In the genomic region with DNA sequence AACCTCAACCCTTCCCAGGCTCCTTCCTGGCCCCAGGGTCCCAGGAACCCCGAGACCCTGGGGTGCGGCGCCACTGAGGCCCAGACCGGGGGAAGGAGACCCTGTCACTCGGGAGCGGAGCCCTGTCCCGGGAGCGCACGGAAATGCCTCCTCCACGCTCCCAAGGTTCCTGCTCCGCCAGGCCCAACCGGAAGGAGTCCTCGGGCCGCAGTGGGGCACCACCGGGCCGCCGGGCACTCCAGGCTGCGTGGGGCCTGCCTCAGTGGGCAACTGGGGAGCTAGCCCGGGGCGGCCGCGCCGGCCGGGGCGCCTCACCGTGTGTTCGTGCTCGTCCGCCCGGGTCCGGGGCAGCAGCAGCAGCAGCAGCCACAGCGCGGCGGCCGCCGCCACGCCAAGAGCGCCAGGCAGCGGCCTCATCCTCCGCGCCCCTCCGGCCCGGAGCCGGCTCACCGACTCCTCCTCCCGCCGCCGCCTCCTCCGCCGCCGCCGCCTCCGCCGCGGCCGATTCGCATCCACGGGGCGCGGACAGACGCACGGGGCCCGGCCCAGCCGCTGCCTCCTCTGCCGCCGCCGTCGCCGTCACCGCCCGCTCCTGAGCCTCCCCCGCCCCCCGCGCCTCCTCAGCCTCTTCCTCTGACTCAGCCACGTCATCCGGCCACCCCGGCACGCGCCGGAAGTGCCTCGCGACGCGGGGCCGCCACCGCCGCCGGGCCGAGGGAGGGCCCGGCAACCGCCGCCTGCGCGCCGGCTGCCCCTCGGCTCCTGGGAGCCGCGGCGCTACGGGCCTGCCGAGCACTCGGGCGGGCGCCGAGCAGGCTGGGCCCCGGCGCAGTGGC, we compare ENCODE assay signal across 1 cellular context.
A peak's percentile ranks its signal among the peaks of the same experiment; 100 is the strongest.
TF ChIP-seq lines count a peak whose summit lies in the region.

Gene TM9SF3, minus strand, starts transcription at position 594 of the 836 bp plus-strand sequence. Its CDS starts 177 bp downstream, at position 417.

TF ChIP-seq in HepG2, 621 proteins besides CTCF, POLR2A, EP300 and RAD21 (continued from another document and continues in another):
- TF ChIP-seq, protein P1, sequence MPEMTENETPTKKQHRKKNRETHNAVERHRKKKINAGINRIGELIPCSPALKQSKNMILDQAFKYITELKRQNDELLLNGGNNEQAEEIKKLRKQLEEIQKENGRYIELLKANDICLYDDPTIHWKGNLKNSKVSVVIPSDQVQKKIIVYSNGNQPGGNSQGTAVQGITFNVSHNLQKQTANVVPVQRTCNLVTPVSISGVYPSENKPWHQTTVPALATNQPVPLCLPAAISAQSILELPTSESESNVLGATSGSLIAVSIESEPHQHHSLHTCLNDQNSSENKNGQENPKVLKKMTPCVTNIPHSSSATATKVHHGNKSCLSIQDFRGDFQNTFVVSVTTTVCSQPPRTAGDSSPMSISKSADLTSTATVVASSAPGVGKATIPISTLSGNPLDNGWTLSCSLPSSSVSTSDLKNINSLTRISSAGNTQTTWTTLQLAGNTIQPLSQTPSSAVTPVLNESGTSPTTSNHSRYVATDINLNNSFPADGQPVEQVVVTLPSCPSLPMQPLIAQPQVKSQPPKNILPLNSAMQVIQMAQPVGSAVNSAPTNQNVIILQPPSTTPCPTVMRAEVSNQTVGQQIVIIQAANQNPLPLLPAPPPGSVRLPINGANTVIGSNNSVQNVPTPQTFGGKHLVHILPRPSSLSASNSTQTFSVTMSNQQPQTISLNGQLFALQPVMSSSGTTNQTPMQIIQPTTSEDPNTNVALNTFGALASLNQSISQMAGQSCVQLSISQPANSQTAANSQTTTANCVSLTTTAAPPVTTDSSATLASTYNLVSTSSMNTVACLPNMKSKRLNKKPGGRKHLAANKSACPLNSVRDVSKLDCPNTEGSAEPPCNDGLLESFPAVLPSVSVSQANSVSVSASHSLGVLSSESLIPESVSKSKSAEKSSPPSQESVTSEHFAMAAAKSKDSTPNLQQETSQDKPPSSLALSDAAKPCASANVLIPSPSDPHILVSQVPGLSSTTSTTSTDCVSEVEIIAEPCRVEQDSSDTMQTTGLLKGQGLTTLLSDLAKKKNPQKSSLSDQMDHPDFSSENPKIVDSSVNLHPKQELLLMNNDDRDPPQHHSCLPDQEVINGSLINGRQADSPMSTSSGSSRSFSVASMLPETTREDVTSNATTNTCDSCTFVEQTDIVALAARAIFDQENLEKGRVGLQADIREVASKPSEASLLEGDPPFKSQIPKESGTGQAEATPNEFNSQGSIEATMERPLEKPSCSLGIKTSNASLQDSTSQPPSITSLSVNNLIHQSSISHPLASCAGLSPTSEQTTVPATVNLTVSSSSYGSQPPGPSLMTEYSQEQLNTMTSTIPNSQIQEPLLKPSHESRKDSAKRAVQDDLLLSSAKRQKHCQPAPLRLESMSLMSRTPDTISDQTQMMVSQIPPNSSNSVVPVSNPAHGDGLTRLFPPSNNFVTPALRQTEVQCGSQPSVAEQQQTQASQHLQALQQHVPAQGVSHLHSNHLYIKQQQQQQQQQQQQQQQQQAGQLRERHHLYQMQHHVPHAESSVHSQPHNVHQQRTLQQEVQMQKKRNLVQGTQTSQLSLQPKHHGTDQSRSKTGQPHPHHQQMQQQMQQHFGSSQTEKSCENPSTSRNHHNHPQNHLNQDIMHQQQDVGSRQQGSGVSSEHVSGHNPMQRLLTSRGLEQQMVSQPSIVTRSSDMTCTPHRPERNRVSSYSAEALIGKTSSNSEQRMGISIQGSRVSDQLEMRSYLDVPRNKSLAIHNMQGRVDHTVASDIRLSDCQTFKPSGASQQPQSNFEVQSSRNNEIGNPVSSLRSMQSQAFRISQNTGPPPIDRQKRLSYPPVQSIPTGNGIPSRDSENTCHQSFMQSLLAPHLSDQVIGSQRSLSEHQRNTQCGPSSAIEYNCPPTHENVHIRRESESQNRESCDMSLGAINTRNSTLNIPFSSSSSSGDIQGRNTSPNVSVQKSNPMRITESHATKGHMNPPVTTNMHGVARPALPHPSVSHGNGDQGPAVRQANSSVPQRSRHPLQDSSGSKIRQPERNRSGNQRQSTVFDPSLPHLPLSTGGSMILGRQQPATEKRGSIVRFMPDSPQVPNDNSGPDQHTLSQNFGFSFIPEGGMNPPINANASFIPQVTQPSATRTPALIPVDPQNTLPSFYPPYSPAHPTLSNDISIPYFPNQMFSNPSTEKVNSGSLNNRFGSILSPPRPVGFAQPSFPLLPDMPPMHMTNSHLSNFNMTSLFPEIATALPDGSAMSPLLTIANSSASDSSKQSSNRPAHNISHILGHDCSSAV (CRISPR knock-in tag; IDR thresholded peaks at IDR 0.05; ENCODE audit: borderline replicate concordance) = no peak
- TF ChIP-seq ZFX (CRISPR knock-in tag; IDR thresholded peaks at IDR 0.05; ENCODE audit: low read depth) (peak; percentile 95), ZBTB39 (CRISPR knock-in tag; IDR thresholded peaks at IDR 0.05) (no peak), ZNF354B (CRISPR knock-in tag; IDR thresholded peaks at IDR 0.05) (no peak), BRD4 (CRISPR knock-in tag; IDR thresholded peaks at IDR 0.05) (no peak), FOSL1 (CRISPR knock-in tag; IDR thresholded peaks at IDR 0.05; ENCODE audit: borderline replicate concordance) (no peak), GZF1 (CRISPR knock-in tag; IDR thresholded peaks at IDR 0.05) (no peak), ZNF768 (CRISPR knock-in tag; IDR thresholded peaks at IDR 0.05) (0 out of 2 replicates have a peak, but pooled peaks have one; percentile 38), EEA1 (CRISPR knock-in tag; IDR thresholded peaks at IDR 0.05; ENCODE audit: borderline replicate concordance) (no peak), TEAD2 (CRISPR knock-in tag; IDR thresholded peaks at IDR 0.05) (no peak), ZMYM4 (CRISPR knock-in tag; IDR thresholded peaks at IDR 0.05) (no peak), ZNF441 (CRISPR knock-in tag; IDR thresholded peaks at IDR 0.05; ENCODE audit: borderline replicate concordance) (no peak; the same call in 1 of the 2 replicates), HMG20A (CRISPR knock-in tag; IDR thresholded peaks at IDR 0.05; ENCODE audit: borderline replicate concordance) (no peak), U2AF2 (IDR thresholded peaks at IDR 0.05; ENCODE audit: low read depth, low read length) (no peak), GTF2F1 (IDR thresholded peaks at IDR 0.05; ENCODE audit: low read length) (no peak)
- TF ChIP-seq, protein P2, sequence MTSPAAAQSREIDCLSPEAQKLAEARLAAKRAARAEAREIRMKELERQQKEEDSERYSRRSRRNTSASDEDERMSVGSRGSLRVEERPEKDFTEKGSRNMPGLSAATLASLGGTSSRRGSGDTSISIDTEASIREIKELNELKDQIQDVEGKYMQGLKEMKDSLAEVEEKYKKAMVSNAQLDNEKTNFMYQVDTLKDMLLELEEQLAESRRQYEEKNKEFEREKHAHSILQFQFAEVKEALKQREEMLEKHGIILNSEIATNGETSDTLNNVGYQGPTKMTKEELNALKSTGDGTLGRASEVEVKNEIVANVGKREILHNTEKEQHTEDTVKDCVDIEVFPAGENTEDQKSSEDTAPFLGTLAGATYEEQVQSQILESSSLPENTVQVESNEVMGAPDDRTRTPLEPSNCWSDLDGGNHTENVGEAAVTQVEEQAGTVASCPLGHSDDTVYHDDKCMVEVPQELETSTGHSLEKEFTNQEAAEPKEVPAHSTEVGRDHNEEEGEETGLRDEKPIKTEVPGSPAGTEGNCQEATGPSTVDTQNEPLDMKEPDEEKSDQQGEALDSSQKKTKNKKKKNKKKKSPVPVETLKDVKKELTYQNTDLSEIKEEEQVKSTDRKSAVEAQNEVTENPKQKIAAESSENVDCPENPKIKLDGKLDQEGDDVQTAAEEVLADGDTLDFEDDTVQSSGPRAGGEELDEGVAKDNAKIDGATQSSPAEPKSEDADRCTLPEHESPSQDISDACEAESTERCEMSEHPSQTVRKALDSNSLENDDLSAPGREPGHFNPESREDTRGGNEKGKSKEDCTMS (CRISPR knock-in tag; conservative IDR thresholded peaks at IDR 0.05) = no peak
- TF ChIP-seq, protein P3, sequence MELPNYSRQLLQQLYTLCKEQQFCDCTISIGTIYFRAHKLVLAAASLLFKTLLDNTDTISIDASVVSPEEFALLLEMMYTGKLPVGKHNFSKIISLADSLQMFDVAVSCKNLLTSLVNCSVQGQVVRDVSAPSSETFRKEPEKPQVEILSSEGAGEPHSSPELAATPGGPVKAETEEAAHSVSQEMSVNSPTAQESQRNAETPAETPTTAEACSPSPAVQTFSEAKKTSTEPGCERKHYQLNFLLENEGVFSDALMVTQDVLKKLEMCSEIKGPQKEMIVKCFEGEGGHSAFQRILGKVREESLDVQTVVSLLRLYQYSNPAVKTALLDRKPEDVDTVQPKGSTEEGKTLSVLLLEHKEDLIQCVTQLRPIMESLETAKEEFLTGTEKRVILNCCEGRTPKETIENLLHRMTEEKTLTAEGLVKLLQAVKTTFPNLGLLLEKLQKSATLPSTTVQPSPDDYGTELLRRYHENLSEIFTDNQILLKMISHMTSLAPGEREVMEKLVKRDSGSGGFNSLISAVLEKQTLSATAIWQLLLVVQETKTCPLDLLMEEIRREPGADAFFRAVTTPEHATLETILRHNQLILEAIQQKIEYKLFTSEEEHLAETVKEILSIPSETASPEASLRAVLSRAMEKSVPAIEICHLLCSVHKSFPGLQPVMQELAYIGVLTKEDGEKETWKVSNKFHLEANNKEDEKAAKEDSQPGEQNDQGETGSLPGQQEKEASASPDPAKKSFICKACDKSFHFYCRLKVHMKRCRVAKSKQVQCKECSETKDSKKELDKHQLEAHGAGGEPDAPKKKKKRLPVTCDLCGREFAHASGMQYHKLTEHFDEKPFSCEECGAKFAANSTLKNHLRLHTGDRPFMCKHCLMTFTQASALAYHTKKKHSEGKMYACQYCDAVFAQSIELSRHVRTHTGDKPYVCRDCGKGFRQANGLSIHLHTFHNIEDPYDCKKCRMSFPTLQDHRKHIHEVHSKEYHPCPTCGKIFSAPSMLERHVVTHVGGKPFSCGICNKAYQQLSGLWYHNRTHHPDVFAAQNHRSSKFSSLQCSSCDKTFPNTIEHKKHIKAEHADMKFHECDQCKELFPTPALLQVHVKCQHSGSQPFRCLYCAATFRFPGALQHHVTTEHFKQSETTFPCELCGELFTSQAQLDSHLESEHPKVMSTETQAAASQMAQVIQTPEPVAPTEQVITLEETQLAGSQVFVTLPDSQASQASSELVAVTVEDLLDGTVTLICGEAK (IDR thresholded peaks at IDR 0.05) = 0 out of 2 replicates have a peak, but pooled peaks have one; percentile 36
- TF ChIP-seq, protein P3 (CRISPR knock-in tag; IDR thresholded peaks at IDR 0.05) = no peak; the same call in 1 of the 2 replicates
- TF ChIP-seq, protein P4, sequence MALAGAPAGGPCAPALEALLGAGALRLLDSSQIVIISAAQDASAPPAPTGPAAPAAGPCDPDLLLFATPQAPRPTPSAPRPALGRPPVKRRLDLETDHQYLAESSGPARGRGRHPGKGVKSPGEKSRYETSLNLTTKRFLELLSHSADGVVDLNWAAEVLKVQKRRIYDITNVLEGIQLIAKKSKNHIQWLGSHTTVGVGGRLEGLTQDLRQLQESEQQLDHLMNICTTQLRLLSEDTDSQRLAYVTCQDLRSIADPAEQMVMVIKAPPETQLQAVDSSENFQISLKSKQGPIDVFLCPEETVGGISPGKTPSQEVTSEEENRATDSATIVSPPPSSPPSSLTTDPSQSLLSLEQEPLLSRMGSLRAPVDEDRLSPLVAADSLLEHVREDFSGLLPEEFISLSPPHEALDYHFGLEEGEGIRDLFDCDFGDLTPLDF (CRISPR knock-in tag; IDR thresholded peaks at IDR 0.05) = no peak
